ENCODE assay signal across 19 cellular contexts in genomic region chr13:43003010-43003409, GRCh38. TPM values are rescaled to one million over a fixed set of nuclear protein-coding genes. Genes with fewer than 3 reads are reported as not detected.
DNase-seq lines count a peak whose midpoint lies in the region; ATAC-seq, FAIRE-seq and TF ChIP-seq lines count a peak whose summit lies in the region.
"Had no signal": no experiment of that assay in that cellular context is flagged by ENCODE, and none has a peak within 500 bp of the region (broad histone marks: within the 10 kb centered on the region; RNA-seq: fewer than 3 reads in every experiment).

No MANE protein-coding gene starts in this region.

- no peak overlapping the region for H3K4me2 ChIP-seq in astrocyte (ENCODE audit: low read length)
- H3K4me2 ChIP-seq: BLaER1 had no signal

- peaks cover 7% of the 10 kb centered on the region for H3K9me3 Mint-ChIP-seq in astrocyte (ENCODE audit: unreplicated experiment)
- H3K9me3 Mint-ChIP-seq in osteocyte (ENCODE audit: unreplicated experiment), result peaks cover 10% of the 10 kb centered on the region
- H3K9me3 Mint-ChIP-seq in activated naive CD8-positive, alpha-beta T cell treated with anti-CD3 and anti-CD28 coated beads for 36 hours, result no peaks in the 10 kb centered on the region

- H3K4me1 ChIP-seq in astrocyte (ENCODE audit: insufficient read depth, low read length) (peaks cover 24% of the 10 kb centered on the region), upper lobe of right lung (peaks cover 3% of the 10 kb centered on the region)

- H3K9me3 ChIP-seq in astrocyte (ENCODE audit: insufficient read depth, low read depth, low read length) (no peaks in the 10 kb centered on the region), upper lobe of right lung (no peaks in the 10 kb centered on the region)
- H3K9me3 ChIP-seq: BLaER1 had no signal

- no peak overlapping the region for H3K9ac ChIP-seq in astrocyte (ENCODE audit: low read length)
- H3K9ac ChIP-seq: BLaER1 had no signal

- H2AFZ ChIP-seq in astrocyte (ENCODE audit: low read depth, low read length), result no peak overlapping the region

- no peaks in the 10 kb centered on the region for H4K20me1 ChIP-seq in astrocyte (ENCODE audit: insufficient read depth, low read length)
- H4K20me1 ChIP-seq: BLaER1 had no signal

- H3K4me3 Mint-ChIP-seq in astrocyte (ENCODE audit: unreplicated experiment) (peak overlapping the region; percentile 31), osteocyte (ENCODE audit: unreplicated experiment) (no peak overlapping the region)
- no peak overlapping the region for H3K4me3 Mint-ChIP-seq in activated naive CD8-positive, alpha-beta T cell treated with anti-CD3 and anti-CD28 coated beads for 36 hours
- H3K4me3 Mint-ChIP-seq: CD8-positive, alpha-beta memory T cell had no signal

- H3K27me3 ChIP-seq in astrocyte (ENCODE audit: insufficient read depth, low read length) (no peaks in the 10 kb centered on the region), upper lobe of right lung (no peaks in the 10 kb centered on the region)
- H3K27me3 ChIP-seq: BLaER1 had no signal

- peak; percentile 49 for DNase-seq in HPDE6-E6E7 (ENCODE audit: extremely low spot score)
- DNase-seq in astrocyte (ENCODE audit: low read depth), result no peak
- peak; percentile 77 for DNase-seq in fibroblast of the aortic adventitia (ENCODE audit: low read depth)
- DNase-seq in osteocyte (ENCODE audit: extremely low spot score, unreplicated experiment), result no peak
- DNase-seq in SW 1271 (lab: John Stamatoyannopoulos, UW), result no peak
- no peak for DNase-seq in activated naive CD8-positive, alpha-beta T cell treated with anti-CD3 and anti-CD28 coated beads for 36 hours
- DNase-seq in NCI-H345 treated with DMSO at 0.1 percent for 48 hours (lab: John Stamatoyannopoulos, UW; ENCODE audit: unreplicated experiment), result no peak
- DNase-seq in upper lobe of right lung, result no peak
- DNase-seq: CD8-positive, alpha-beta memory T cell; GOT3; NCI-H1105 treated with DMSO at 0.1 percent for 48 hours; NCI-H187; NCI-H2171; NCI-H510A; NCI-H82; SHP77 treated with DMSO at 0.1 percent for 48 hours had no signal

- FAIRE-seq in astrocyte (lab: Jason Lieb, UNC), result no peak
- FAIRE-seq: HepG2 had no signal

- H3K27ac ChIP-seq in astrocyte (ENCODE audit: low read depth, low read length), result no peak overlapping the region
- no peak overlapping the region for H3K27ac ChIP-seq in upper lobe of right lung
- H3K27ac ChIP-seq: BLaER1 had no signal

- H3K27me3 Mint-ChIP-seq in astrocyte (ENCODE audit: low read depth, unreplicated experiment) (no peaks in the 10 kb centered on the region), osteocyte (ENCODE audit: unreplicated experiment) (no peaks in the 10 kb centered on the region)
- H3K27me3 Mint-ChIP-seq in activated naive CD8-positive, alpha-beta T cell treated with anti-CD3 and anti-CD28 coated beads for 36 hours, result no peaks in the 10 kb centered on the region

- peaks cover 44% of the 10 kb centered on the region for H3K4me1 Mint-ChIP-seq in astrocyte (ENCODE audit: low read depth, unreplicated experiment)
- peaks cover 52% of the 10 kb centered on the region for H3K4me1 Mint-ChIP-seq in osteocyte (ENCODE audit: unreplicated experiment)
- no peaks in the 10 kb centered on the region for H3K4me1 Mint-ChIP-seq in activated naive CD8-positive, alpha-beta T cell treated with anti-CD3 and anti-CD28 coated beads for 36 hours
- H3K4me1 Mint-ChIP-seq: CD8-positive, alpha-beta memory T cell had no signal

- no peak for TF ChIP-seq CTCF in astrocyte (IDR thresholded peaks at IDR 0.05; ENCODE audit: insufficient read depth, low read depth, low read length)
- no peak for TF ChIP-seq CTCF in fibroblast of the aortic adventitia (IDR thresholded peaks at IDR 0.05; ENCODE audit: insufficient read depth, low read length)
- TF ChIP-seq CTCF in osteocyte (IDR thresholded peaks at IDR 0.05), result no peak
- TF ChIP-seq CTCF in upper lobe of right lung (IDR thresholded peaks at IDR 0.05), result no peak

- H3K36me3 Mint-ChIP-seq in astrocyte (ENCODE audit: low read depth, unreplicated experiment), result no peaks in the 10 kb centered on the region
- H3K36me3 Mint-ChIP-seq in osteocyte (ENCODE audit: unreplicated experiment), result no peaks in the 10 kb centered on the region
- H3K36me3 Mint-ChIP-seq in activated naive CD8-positive, alpha-beta T cell treated with anti-CD3 and anti-CD28 coated beads for 36 hours, result no peaks in the 10 kb centered on the region

- no peaks in the 10 kb centered on the region for H3K79me2 ChIP-seq in astrocyte (ENCODE audit: insufficient read depth, low read length)

- ATAC-seq in upper lobe of right lung, result no peak
- ATAC-seq: HepG2, Panc1 had no signal

- H3K36me3 ChIP-seq in astrocyte (ENCODE audit: insufficient read depth, low read length) (no peaks in the 10 kb centered on the region), upper lobe of right lung (no peaks in the 10 kb centered on the region)
- H3K36me3 ChIP-seq: BLaER1 had no signal

- intact Hi-C loops in upper lobe of right lung (cut with DNase I), result no loop called here

- H3K4me3 ChIP-seq in astrocyte (ENCODE audit: insufficient read depth, low read depth, low read length) (no peak overlapping the region), fibroblast of the aortic adventitia (ENCODE audit: low read depth, low read length) (no peak overlapping the region), upper lobe of right lung (no peak overlapping the region)
- H3K4me3 ChIP-seq: BLaER1 had no signal

- H3K27ac Mint-ChIP-seq in astrocyte (ENCODE audit: unreplicated experiment) (peak overlapping the region; percentile 87), osteocyte (ENCODE audit: unreplicated experiment) (peak overlapping the region; percentile 35)
- no peak overlapping the region for H3K27ac Mint-ChIP-seq in activated naive CD8-positive, alpha-beta T cell treated with anti-CD3 and anti-CD28 coated beads for 36 hours

RNA-seq across cellular contexts. Expression of gene EPSTI1, which starts 11.0 kb away (rescaled TPM):
- total RNA-seq in astrocyte, result 96.0 and 117 TPM in 2 replicates
- total RNA-seq in fibroblast of the aortic adventitia (ENCODE audit: low replicate concordance), result 2.0 and 15.7 TPM in 2 replicates
- 10.5 and 13.2 TPM in 2 replicates for total RNA-seq in osteocyte
- 10 to 100 TPM; 21.5 to 23.2 TPM for total RNA-seq in activated naive CD8-positive, alpha-beta T cell treated with anti-CD3 and anti-CD28 coated beads for 36 hours
- total RNA-seq in upper lobe of right lung, result 24.7 TPM
- total RNA-seq: HepG2 had no signal

RNA-seq across cellular contexts. Expression of gene DNAJC15, which starts 20.4 kb away (rescaled TPM):
- total RNA-seq in astrocyte, result 10.9 and 13.8 TPM in 2 replicates
- 11.2 and 18.7 TPM in 2 replicates for total RNA-seq in fibroblast of the aortic adventitia (ENCODE audit: low replicate concordance)
- total RNA-seq in osteocyte, result 22.5 and 24.5 TPM in 2 replicates
- 10 to 100 TPM; 13.6 to 13.9 TPM for total RNA-seq in activated naive CD8-positive, alpha-beta T cell treated with anti-CD3 and anti-CD28 coated beads for 36 hours
- 15.1 TPM for total RNA-seq in upper lobe of right lung

Comparison
In these comparisons a context has a peak if more than half of its experiments do, and no peak if none do; other contexts are left out.
1. DNase-seq: peak in HPDE6-E6E7 (single experiment) and fibroblast of the aortic adventitia (single experiment); none in astrocyte (single experiment), osteocyte (single experiment), SW 1271 (0 of 2), activated naive CD8-positive, alpha-beta T cell treated with anti-CD3 and anti-CD28 coated beads for 36 hours (single experiment), NCI-H345 treated with DMSO at 0.1 percent for 48 hours (single experiment) and upper lobe of right lung (single experiment).